Comparison of ENCODE assay signal across 8 cellular contexts in the genomic region with DNA sequence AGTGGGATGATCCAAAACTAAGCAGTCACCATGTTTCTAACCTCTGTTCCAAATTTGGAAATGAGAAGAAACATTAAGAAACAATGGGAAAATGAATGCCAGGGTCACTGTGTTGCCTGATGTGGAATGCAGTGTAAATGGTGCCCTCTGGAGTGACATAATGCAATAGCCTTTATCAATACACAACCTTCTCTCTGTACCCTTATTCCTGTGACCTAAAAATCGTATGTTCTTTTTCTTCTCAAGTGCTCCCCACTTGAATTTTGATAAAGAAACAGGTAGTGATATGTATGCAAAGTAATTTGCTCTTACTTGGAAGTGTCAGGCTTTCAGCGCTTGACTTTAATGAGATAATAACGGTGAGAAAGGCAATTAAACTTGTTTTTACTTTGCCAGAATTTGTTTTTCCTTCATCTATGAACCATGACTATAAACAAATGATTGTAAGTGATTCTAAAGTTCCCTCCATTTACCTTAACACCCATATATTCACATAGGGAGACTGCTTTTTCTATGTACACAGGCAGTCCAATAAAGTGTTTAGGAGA.
A peak's percentile ranks its signal among the peaks of the same experiment; 100 is the strongest.
DNase-seq lines count a peak whose midpoint lies in the region; ATAC-seq and TF ChIP-seq lines count a peak whose summit lies in the region.

No MANE protein-coding gene starts in this region.

- no peak overlapping the region for H3K4me3 ChIP-seq in epithelial cell of esophagus (ENCODE audit: low read length)
- H3K4me3 ChIP-seq in prostate gland = no peak overlapping the region

- H3K4me1 ChIP-seq in prostate gland (replicated peaks) = no peaks in the 10 kb centered on the region

- no peaks in the 10 kb centered on the region for H3K27me3 ChIP-seq in prostate gland (replicated peaks; ENCODE audit: insufficient read depth)

- H3K36me3 ChIP-seq in prostate gland = no peaks in the 10 kb centered on the region

- 29% methylated on average over 3 of the region's 3 CpGs for WGBS in prostate gland

- no peaks in the 10 kb centered on the region for H3K9me3 ChIP-seq in prostate gland

- TF ChIP-seq POLR2A in prostate gland (IDR thresholded peaks at IDR 0.05) = no peak

- in situ Hi-C loops in GM13977 (cut with MboI; ENCODE audit: low pct_unique_long_range_greater_than_20kb, low sequenced_read_pairs, unreplicated experiment) = no loop called here

- no peak for ATAC-seq in HG03097 (IDR thresholded peaks at IDR 0.05; ENCODE audit: low FRiP score, unreplicated experiment)

- DNase-seq in GM13977 (ENCODE audit: low spot score) (no peak), NCI-H460 (ENCODE audit: extremely low read depth, low read depth) (peak; percentile 30), epithelial cell of esophagus (ENCODE audit: low read depth) (peak; percentile 61), prostate gland (ENCODE audit: low spot score) (no peak), SKM-1 (lab: John Stamatoyannopoulos, UW; ENCODE audit: unreplicated experiment) (no peak), OCI-M2 (lab: John Stamatoyannopoulos, UW; ENCODE audit: unreplicated experiment) (no peak)
- no peak for DNase-seq in stimulated activated naive CD4-positive, alpha-beta T cell treated with Interleukin-2 at 50 U/mL for 16 hours (lab: John Stamatoyannopoulos, UW)

- no peak overlapping the region for H3K27ac ChIP-seq in prostate gland

- intact Hi-C loops in prostate gland (cut with DNase I) = no loop called here

- TF ChIP-seq CTCF in GM13977 (IDR thresholded peaks at IDR 0.05; ENCODE audit: extremely low read depth, insufficient read depth, missing control alignments) = peak; percentile 38
- TF ChIP-seq CTCF in epithelial cell of esophagus (IDR thresholded peaks at IDR 0.05; ENCODE audit: insufficient read depth, low read depth, low read length, missing control alignments) = peak; percentile 70
- TF ChIP-seq CTCF in prostate gland (IDR thresholded peaks at IDR 0.05) = peak in 3 of 4 experiments; percentile 24 to 59 (median 48)

Comparison
In these comparisons a context has a peak if more than half of its experiments do, and no peak if none do; other contexts are left out.
1. DNase-seq: peak in NCI-H460 (single experiment) and epithelial cell of esophagus (single experiment); none in GM13977 (single experiment), prostate gland (single experiment), SKM-1 (single experiment), stimulated activated naive CD4-positive, alpha-beta T cell treated with Interleukin-2 at 50 U/mL for 16 hours (single experiment) and OCI-M2 (single experiment).
2. Peak in every context shown above with its lines, with median percentiles within 50 percentile points of each other: CTCF ChIP-seq.